ENCODE assay signal across 8 cellular contexts in genomic region chr4:1309261-1310010, GRCh38. TPM values are rescaled to one million over a fixed set of nuclear protein-coding genes. Genes with fewer than 3 reads are reported as not detected.
A peak's percentile ranks its signal among the peaks of the same experiment; 100 is the strongest.
DNase-seq lines count a peak whose midpoint lies in the region; ATAC-seq and TF ChIP-seq lines count a peak whose summit lies in the region.

No MANE protein-coding gene starts in this region.

- H3K27me3 ChIP-seq in adrenal gland (no peaks in the 10 kb centered on the region), suprapubic skin (no peaks in the 10 kb centered on the region)

- 2 to 8% (median 5%) methylated on average over 14 to 36 of the region's 36 CpGs for WGBS in adrenal gland, 4 donors
- 12% methylated on average over 11 of the region's 36 CpGs for WGBS in suprapubic skin

- peak overlapping the region; percentile 39 to 92 (median 63) for H3K27ac ChIP-seq in adrenal gland
- peak overlapping the region; percentile 49 for H3K27ac ChIP-seq in suprapubic skin

- TF ChIP-seq POLR2A in adrenal gland (IDR thresholded peaks at IDR 0.05) (peak in 1 of 2 donors; percentile 66), suprapubic skin (IDR thresholded peaks at IDR 0.05) (no peak)

- H3K36me3 ChIP-seq in adrenal gland (replicated peaks in 1 of 2), result peaks cover 0 to 20% of the 10 kb centered on the region in 2 donors
- H3K36me3 ChIP-seq in suprapubic skin, result peaks cover 32% of the 10 kb centered on the region

- no peak for TF ChIP-seq EP300 in suprapubic skin (IDR thresholded peaks at IDR 0.05)

- CTCF ChIA-PET in AG04449 (lab: Yijun Ruan, JAX), result interaction anchor here (0.7 to 2.5 kb wide), 8 partner anchors 9 to 178 kb away, joined by 3 to 9 read pairs (median 4); no protein-coding TSS in a partner anchor

- ATAC-seq in GM21526 (IDR thresholded peaks at IDR 0.05; ENCODE audit: low FRiP score, unreplicated experiment) (peak; percentile 75), Right ventricle myocardium superior (ENCODE audit: poor library complexity) (peak; percentile 94)

- H3K4me1 ChIP-seq in adrenal gland (replicated peaks in 1 of 2) (peaks cover 15 to 28% of the 10 kb centered on the region in 2 donors), suprapubic skin (peaks cover 45% of the 10 kb centered on the region)

- DNase-seq in AG04449 (ENCODE audit: low read depth, low spot score) (peak; percentile 63), SK-N-DZ (ENCODE audit: low spot score) (peak; percentile 91), adrenal gland (peak; percentile 90 to 96 (median 94)), Right ventricle myocardium superior (peak; percentile 92), non-pigmented ciliary epithelial cell (ENCODE audit: low read depth) (peak; percentile 62), suprapubic skin (ENCODE audit: low spot score in 2 of 2) (peak; percentile 92 to 93), SHP77 (lab: John Stamatoyannopoulos, UW) (no peak)

- POLR2A ChIA-PET in AG04449 (lab: Yijun Ruan, JAX), result interaction anchor here (0.6 to 1.6 kb wide), 5 partner anchors 18 to 61 kb away, joined by 3 to 8 read pairs (median 4); partner anchors contain the start of genes MAEA and UVSSA

- TF ChIP-seq CTCF in AG04449 (IDR thresholded peaks at IDR 0.05; ENCODE audit: insufficient read depth, low read length, missing control alignments), result no peak
- no peak for TF ChIP-seq CTCF in adrenal gland (IDR thresholded peaks at IDR 0.05)
- TF ChIP-seq CTCF in suprapubic skin (IDR thresholded peaks at IDR 0.05), result no peak

- H3K4me3 ChIP-seq in AG04449 (ENCODE audit: low read depth, low read length) (peak overlapping the region; percentile 58), adrenal gland (peak overlapping the region in 2 of 4 donors; percentile 20 to 58), suprapubic skin (peak overlapping the region; percentile 44)

- H3K9me3 ChIP-seq in adrenal gland (replicated peaks in 1 of 3), result no peaks in the 10 kb centered on the region
- H3K9me3 ChIP-seq in suprapubic skin, result no peaks in the 10 kb centered on the region

- intact Hi-C loops in adrenal gland (cut with DNase I), result no loop called here
- intact Hi-C loops in Right ventricle myocardium superior (cut with DNase I), result no loop called here

RNA-seq across cellular contexts. Expression of gene MAEA, which starts 19.7 kb away (rescaled TPM):
- 91.7 and 92.2 TPM in 2 replicates for polyA plus RNA-seq in SK-N-DZ (2014; cell fraction: cytosol; rRNA removed)
- 101 and 110 TPM in 2 replicates for polyA plus RNA-seq in SK-N-DZ (2014; cell fraction: nucleus; rRNA removed)
- total RNA-seq in adrenal gland, result 10 to 100 TPM; 60.2 to 96.8 (median 79.2) TPM
- polyA plus RNA-seq in adrenal gland, result 100 to 1,000 TPM in 1 of 3 donors, 10 to 100 TPM in 2; 35.6 to 103 (median 70.3) TPM
- total RNA-seq in Right ventricle myocardium superior, result 50.3 TPM
- total RNA-seq in suprapubic skin, result 100 to 1,000 TPM in 1 of 4 donors, 10 to 100 TPM in 3; 58.7 to 112 (median 69.5) TPM

RNA-seq across cellular contexts. Expression of gene UVSSA, which starts 37.6 kb away (rescaled TPM):
- polyA plus RNA-seq in SK-N-DZ (2014; cell fraction: cytosol; rRNA removed), result 2.6 and 3.3 TPM in 2 replicates
- 30.7 and 37.5 TPM in 2 replicates for polyA plus RNA-seq in SK-N-DZ (2014; cell fraction: nucleus; rRNA removed)
- total RNA-seq in adrenal gland (10 to 100 TPM in 6 of 8 donors, 1 to 10 TPM in 2; 9.3 to 36.5 (median 17.5) TPM), Right ventricle myocardium superior (6.7 TPM), suprapubic skin (100 to 1,000 TPM in 1 of 4 donors, 10 to 100 TPM in 3; 16.2 to 107 (median 24.9) TPM)
- 10 to 100 TPM in 2 of 3 donors, 1 to 10 TPM in 1; 2.9 to 37.4 (median 21.9) TPM for polyA plus RNA-seq in adrenal gland

Comparison
In these comparisons a context has a peak if more than half of its experiments do, and no peak if none do; other contexts are left out.
1. DNase-seq: peak in AG04449 (single experiment), SK-N-DZ (single experiment), adrenal gland (7 of 7), Right ventricle myocardium superior (single experiment), non-pigmented ciliary epithelial cell (single experiment) and suprapubic skin (2 of 2); none in SHP77 (0 of 2).